ENCODE assay signal across 13 cellular contexts in genomic region chr9:37992924-37993349, GRCh38.
DNase-seq lines count a peak whose midpoint lies in the region; ATAC-seq, FAIRE-seq and TF ChIP-seq lines count a peak whose summit lies in the region.
"Had no signal": no experiment of that assay in that cellular context is flagged by ENCODE, and none has a peak within 500 bp of the region (broad histone marks: within the 10 kb centered on the region; RNA-seq: fewer than 3 reads in every experiment).

No MANE protein-coding gene starts in this region.

- no peaks in the 10 kb centered on the region for H3K9me3 Mint-ChIP-seq in natural killer cell treated with Interleukin-12 subunit alpha and Interleukin-12 subunit beta and Interleukin-15 and Interleukin-18, amount 100 ng/mL, for 72 hours
- H3K9me3 Mint-ChIP-seq in Caco-2 (ENCODE audit: unreplicated experiment): no peaks in the 10 kb centered on the region
- H3K9me3 Mint-ChIP-seq: activated T-helper 1 cell treated with anti-CD3 and anti-CD28 coated beads, Interleukin-12 subunit alpha, Interleukin-12 subunit beta, Interleukin-2, Interleukin-4 antibody, amounts not matched to agents 30 ng/mL and 10 ng/mL and 1 ng/mL, durations not matched to agents 14 hours and 24 hours and 36 hours had no signal

- H3K4me3 Mint-ChIP-seq in natural killer cell treated with Interleukin-12 subunit alpha and Interleukin-12 subunit beta and Interleukin-15 and Interleukin-18, amount 100 ng/mL, for 72 hours: peak overlapping the region; percentile 1
- H3K4me3 Mint-ChIP-seq in Caco-2 (ENCODE audit: unreplicated experiment): no peak overlapping the region
- H3K4me3 Mint-ChIP-seq: activated T-helper 1 cell treated with anti-CD3 and anti-CD28 coated beads, Interleukin-12 subunit alpha, Interleukin-12 subunit beta, Interleukin-2, Interleukin-4 antibody, amounts not matched to agents 30 ng/mL and 10 ng/mL and 1 ng/mL, durations not matched to agents 14 hours and 24 hours and 36 hours had no signal

- intact Hi-C loops in K562 (cut with micrococcal nuclease) (loop anchor here (5.0 kb wide), 1 partner anchor 54 kb away; no protein-coding TSS in a partner anchor), Caco-2 (cut with micrococcal nuclease; ENCODE audit: unreplicated experiment) (no loop called here)

- CTCF ChIA-PET in K562 (lab: Yijun Ruan, JAX; ENCODE audit: low intra/inter-chr PET ratio) (no interaction called here), Caco-2 (lab: Charles Lee) (no interaction called here)

- no peak overlapping the region for H3K27ac Mint-ChIP-seq in natural killer cell treated with Interleukin-12 subunit alpha and Interleukin-12 subunit beta and Interleukin-15 and Interleukin-18, amount 100 ng/mL, for 72 hours
- H3K27ac Mint-ChIP-seq in Caco-2 (ENCODE audit: unreplicated experiment): no peak overlapping the region
- H3K27ac Mint-ChIP-seq: activated T-helper 1 cell treated with anti-CD3 and anti-CD28 coated beads, Interleukin-12 subunit alpha, Interleukin-12 subunit beta, Interleukin-2, Interleukin-4 antibody, amounts not matched to agents 30 ng/mL and 10 ng/mL and 1 ng/mL, durations not matched to agents 14 hours and 24 hours and 36 hours had no signal

- peak; percentile 73 for ATAC-seq in K562
- ATAC-seq in natural killer cell treated with Interleukin-12 subunit alpha and Interleukin-12 subunit beta and Interleukin-15 and Interleukin-18, amount 100 ng/mL, for 72 hours: no peak

- TF ChIP-seq CTCF in K562 (IDR thresholded peaks at IDR 0.05 in 2 of 3, conservative IDR thresholded peaks at IDR 0.05 in 1 of 3; ENCODE audit: insufficient read depth in 2 of 3, low read depth in 1 of 3, low read length in 3 of 3): no peak
- no peak for TF ChIP-seq CTCF in Caco-2 (IDR thresholded peaks at IDR 0.05; ENCODE audit: insufficient read depth in 1 of 2, low read depth in 1 of 2, low read length in 1 of 2, severe bottlenecking in 1 of 2, unreplicated experiment in 1 of 2)

- TF ChIP-seq RAD21 in K562 (CRISPR knock-in tag; conservative IDR thresholded peaks at IDR 0.05 in 1 of 2, IDR thresholded peaks at IDR 0.05 in 1 of 2): no peak

- H3K79me2 ChIP-seq in K562 (ENCODE audit: control insufficient read depth, insufficient read depth, low read length): no peaks in the 10 kb centered on the region; the same call in 2 of the 3 replicates

- TF ChIP-seq POLR2A in K562 (conservative IDR thresholded peaks at IDR 0.05): no peak

- H3K27me3 Mint-ChIP-seq in natural killer cell treated with Interleukin-12 subunit alpha and Interleukin-12 subunit beta and Interleukin-15 and Interleukin-18, amount 100 ng/mL, for 72 hours: peaks cover 0 to 4% of the 10 kb centered on the region in 2 donors
- H3K27me3 Mint-ChIP-seq in Caco-2 (ENCODE audit: insufficient read depth, unreplicated experiment): no peaks in the 10 kb centered on the region

- no peaks in the 10 kb centered on the region for H3K36me3 Mint-ChIP-seq in natural killer cell treated with Interleukin-12 subunit alpha and Interleukin-12 subunit beta and Interleukin-15 and Interleukin-18, amount 100 ng/mL, for 72 hours
- H3K36me3 Mint-ChIP-seq in Caco-2 (ENCODE audit: insufficient read depth, unreplicated experiment): peaks cover 14% of the 10 kb centered on the region

- H3K27me3 ChIP-seq in BLaER1 treated with 17β-estradiol and CSF1 and Interleukin-3, amounts not matched to agents 10 nM and 100 nM: no peaks in the 10 kb centered on the region
- no peaks in the 10 kb centered on the region for H3K27me3 ChIP-seq in K562 (ENCODE audit: control insufficient read depth in 2 of 2, insufficient read depth in 2 of 2, low read length in 2 of 2)
- no peaks in the 10 kb centered on the region for H3K27me3 ChIP-seq in H7 (ENCODE audit: control insufficient read depth, insufficient read depth, low read length)
- H3K27me3 ChIP-seq in Caco-2 (replicated peaks; ENCODE audit: control insufficient read depth, insufficient read depth, low read length): no peaks in the 10 kb centered on the region
- H3K27me3 ChIP-seq: heart left ventricle had no signal

- POLR2A ChIA-PET in K562 (lab: Yijun Ruan, JAX): interaction anchor here (0.6 kb wide), 1 partner anchor 45 kb away, joined by 3 read pairs; no protein-coding TSS in a partner anchor
- POLR2A ChIA-PET in Caco-2 (lab: Charles Lee): no interaction called here

- TF ChIP-seq EP300 in K562 (IDR thresholded peaks at IDR 0.05; ENCODE audit: low read length): no peak

- peak; percentile 91 to 94 for DNase-seq in Kasumi-1 (lab: John Stamatoyannopoulos, UW)
- peak; percentile 58 to 66 (median 62) for DNase-seq in K562 (ENCODE audit: extremely low read depth in 1 of 4, low spot score in 3 of 4)
- DNase-seq in natural killer cell treated with Interleukin-12 subunit alpha and Interleukin-12 subunit beta and Interleukin-15 and Interleukin-18, amount 100 ng/mL, for 72 hours (ENCODE audit: low spot score): no peak
- no peak for DNase-seq in DMS79 (lab: John Stamatoyannopoulos, UW)
- DNase-seq in NCI-H187 treated with DMSO at 0.1 percent for 48 hours (lab: John Stamatoyannopoulos, UW): no peak
- no peak for DNase-seq in H7
- no peak for DNase-seq in Caco-2
- DNase-seq: NCI-H1694, NCI-H748 treated with DMSO at 0.1 percent for 48 hours had no signal

- peak overlapping the region; percentile 65 to 100 (median 83) for H3K4me2 ChIP-seq in BLaER1 treated with 17β-estradiol and CSF1 and Interleukin-3, amounts not matched to agents 10 nM and 100 nM
- H3K4me2 ChIP-seq in K562 (ENCODE audit: insufficient read depth, low read length): no peak overlapping the region

- in situ Hi-C loops in K562 (cut with MboI): no loop called here

- WGBS in K562 (ENCODE audit: insufficient coverage, low coverage, missing lambda C conversion rate): 21% methylated on average over 8 of the region's 8 CpGs

- H3K4me3 ChIP-seq in BLaER1 treated with 17β-estradiol and CSF1 and Interleukin-3, amounts not matched to agents 10 nM and 100 nM: no peak overlapping the region
- no peak overlapping the region for H3K4me3 ChIP-seq in K562
- H3K4me3 ChIP-seq in H7 (ENCODE audit: insufficient read depth, low read depth, low read length): no peak overlapping the region
- H3K4me3 ChIP-seq in Caco-2 (ENCODE audit: low read depth, low read length): no peak overlapping the region
- H3K4me3 ChIP-seq: heart left ventricle had no signal

- H4K20me1 ChIP-seq in BLaER1 treated with 17β-estradiol and CSF1 and Interleukin-3, amounts not matched to agents 10 nM and 100 nM: no peaks in the 10 kb centered on the region
- peaks cover 10% of the 10 kb centered on the region; the same call in 1 of the 2 replicates for H4K20me1 ChIP-seq in K562 (replicated peaks; ENCODE audit: control insufficient read depth, insufficient read depth, low read length)

- peak overlapping the region in 5 of 11 experiments; percentile 5 to 91 (median 62); a peak in 10 of 22 replicates for H3K27ac ChIP-seq in BLaER1 treated with 17β-estradiol and CSF1 and Interleukin-3, amounts not matched to agents 10 nM and 100 nM
- no peak overlapping the region for H3K27ac ChIP-seq in K562 (ENCODE audit: extremely low read depth, low read depth, low read length)

- peaks cover 54 to 79% (median 63%) of the 10 kb centered on the region in 10 experiments for H3K4me1 ChIP-seq in BLaER1 treated with 17β-estradiol and CSF1 and Interleukin-3, amounts not matched to agents 10 nM and 100 nM
- H3K4me1 ChIP-seq in K562 (replicated peaks in 1 of 2; ENCODE audit: control insufficient read depth in 2 of 2, insufficient read depth in 2 of 2, low read length in 2 of 2) (peaks cover 23 to 33% of the 10 kb centered on the region in 2 experiments), Caco-2 (no peaks in the 10 kb centered on the region)

- BruUV-seq in K562 (replicated peaks; lab: Mats Ljungman, UMichigan): no TSS peak
- BruUV-seq in Caco-2 (replicated peaks; lab: Mats Ljungman, UMichigan): no TSS peak

- H3K4me1 Mint-ChIP-seq in natural killer cell treated with Interleukin-12 subunit alpha and Interleukin-12 subunit beta and Interleukin-15 and Interleukin-18, amount 100 ng/mL, for 72 hours (ENCODE audit: low read depth in 2 of 2): peaks cover 22 to 27% of the 10 kb centered on the region in 2 donors
- no peaks in the 10 kb centered on the region for H3K4me1 Mint-ChIP-seq in Caco-2 (ENCODE audit: low read depth, unreplicated experiment)

- H2AFZ ChIP-seq in K562 (ENCODE audit: low read depth, low read length): no peak overlapping the region

- no peaks in the 10 kb centered on the region for H3K9me1 ChIP-seq in K562 (ENCODE audit: control insufficient read depth, insufficient read depth, low read length)

- no peaks in the 10 kb centered on the region for H3K36me3 ChIP-seq in BLaER1 treated with 17β-estradiol and CSF1 and Interleukin-3, amounts not matched to agents 10 nM and 100 nM
- H3K36me3 ChIP-seq in K562 (ENCODE audit: control insufficient read depth, insufficient read depth, low read length): no peaks in the 10 kb centered on the region
- no peaks in the 10 kb centered on the region for H3K36me3 ChIP-seq in H7 (replicated peaks; ENCODE audit: control insufficient read depth, insufficient read depth, low read length)
- 0 out of 2 replicates have a peak, but pooled peaks cover under 1% of the 10 kb centered on the region for H3K36me3 ChIP-seq in Caco-2 (ENCODE audit: control insufficient read depth, insufficient read depth, low read length)
- H3K36me3 ChIP-seq: heart left ventricle had no signal

- no peak overlapping the region; a peak in 1 of 22 replicates for H3K9ac ChIP-seq in BLaER1 treated with 17β-estradiol and CSF1 and Interleukin-3, amounts not matched to agents 10 nM and 100 nM
- 0 out of 4 replicates have a peak overlapping the region, but pooled peaks of 1 of the 2 experiments have one; percentile 8 for H3K9ac ChIP-seq in K562 (ENCODE audit: insufficient read depth in 1 of 2, low read depth in 2 of 2, low read length in 2 of 2)

- peak; percentile 49 for FAIRE-seq in K562 (lab: Jason Lieb, UNC)
- FAIRE-seq: HTR-8/SVneo had no signal

- H3K9me3 ChIP-seq in BLaER1 treated with 17β-estradiol and CSF1 and Interleukin-3, amounts not matched to agents 10 nM and 100 nM (replicated peaks in 1 of 11): no peaks in the 10 kb centered on the region
- H3K9me3 ChIP-seq in K562 (replicated peaks; ENCODE audit: control insufficient read depth, insufficient read depth, low read depth, low read length) (no peaks in the 10 kb centered on the region), Caco-2 (no peaks in the 10 kb centered on the region)
- H3K9me3 ChIP-seq: heart left ventricle had no signal

TF ChIP-seq in K562, 482 proteins besides CTCF, POLR2A, EP300 and RAD21 (continues in another document):
- TF ChIP-seq TEAD4 (IDR thresholded peaks at IDR 0.05; ENCODE audit: low read length) (0 out of 2 replicates have a peak, but pooled peaks have one; percentile 25), TEAD4 (CRISPR knock-in tag; IDR thresholded peaks at IDR 0.05; ENCODE audit: borderline replicate concordance) (no peak), KHSRP (IDR thresholded peaks at IDR 0.05) (no peak), NFIX (CRISPR knock-in tag; IDR thresholded peaks at IDR 0.05; ENCODE audit: low read depth) (no peak), SMARCA4 (IDR thresholded peaks at IDR 0.05) (0 out of 2 replicates have a peak, but pooled peaks have one; percentile 40), ZNF24 (IDR thresholded peaks at IDR 0.05) (no peak), SPI1 (IDR thresholded peaks at IDR 0.05; ENCODE audit: borderline replicate concordance, low read depth, low read length) (peak; percentile 41; the same call in 1 of the 2 replicates), ZNF316 (IDR thresholded peaks at IDR 0.05) (no peak)

Comparison
In these comparisons a context has a peak if more than half of its experiments do, and no peak if none do; other contexts are left out.
1. DNase-seq: peak in Kasumi-1 (2 of 2) and K562 (4 of 4); none in natural killer cell treated with Interleukin-12 subunit alpha and Interleukin-12 subunit beta and Interleukin-15 and Interleukin-18, amount 100 ng/mL, for 72 hours (single experiment), DMS79 (single experiment), NCI-H187 treated with DMSO at 0.1 percent for 48 hours (single experiment), H7 (single experiment) and Caco-2 (0 of 2).